In genomic region chr9:98150164-98150563, GRCh38 we compare ENCODE assay signal across 11 cellular contexts.
"Had no signal": no experiment of that assay in that cellular context is flagged by ENCODE, and none has a peak within 500 bp of the region (broad histone marks: within the 10 kb centered on the region; RNA-seq: fewer than 3 reads in every experiment).

No MANE protein-coding gene starts in this region.

- ATAC-seq: activated T-cell treated with anti-CD3 and anti-CD28 coated beads, Interleukin-2, amount 50 U/mL, for 4 hours; foreskin keratinocyte had no signal

- DNase-seq: activated CD4-positive, alpha-beta T cell treated with anti-CD3 and anti-CD28 coated beads, Interleukin-2, amount 50 U/mL, for 48 hours; activated gamma-delta T cell; activated naive CD8-positive, alpha-beta T cell treated with anti-CD3 and anti-CD28 coated beads, Interleukin-2, amount 10 ng/mL, durations not matched to agents 7 days and 5 days; activated T-cell treated with anti-CD3 and anti-CD28 coated beads, Interleukin-2, amount 50 U/mL, for 4 hours; aorta; foreskin keratinocyte; small intestine; T-helper 2 cell; thyroid gland had no signal

- H3K27ac ChIP-seq: breast epithelium, foreskin keratinocyte, right atrium auricular region, thyroid gland had no signal

- H3K36me3 ChIP-seq: breast epithelium, right atrium auricular region, thyroid gland had no signal

- H3K27me3 Mint-ChIP-seq: activated naive CD8-positive, alpha-beta T cell treated with anti-CD3 and anti-CD28 coated beads, Interleukin-2, amount 10 ng/mL, durations not matched to agents 7 days and 5 days had no signal

- H3K9me3 Mint-ChIP-seq: activated naive CD8-positive, alpha-beta T cell treated with anti-CD3 and anti-CD28 coated beads, Interleukin-2, amount 10 ng/mL, durations not matched to agents 7 days and 5 days; activated T-cell treated with anti-CD3 and anti-CD28 coated beads, Interleukin-2, amount 50 U/mL, for 4 hours had no signal

- H3K4me3 ChIP-seq: breast epithelium, right atrium auricular region, thyroid gland had no signal

- H3K27me3 ChIP-seq: breast epithelium, foreskin keratinocyte, right atrium auricular region, thyroid gland had no signal

- H3K36me3 Mint-ChIP-seq: activated naive CD8-positive, alpha-beta T cell treated with anti-CD3 and anti-CD28 coated beads, Interleukin-2, amount 10 ng/mL, durations not matched to agents 7 days and 5 days had no signal

- H3K27ac Mint-ChIP-seq: activated naive CD8-positive, alpha-beta T cell treated with anti-CD3 and anti-CD28 coated beads, Interleukin-2, amount 10 ng/mL, durations not matched to agents 7 days and 5 days had no signal

- H3K9me3 ChIP-seq: breast epithelium, right atrium auricular region, thyroid gland had no signal

- H3K4me3 Mint-ChIP-seq: activated naive CD8-positive, alpha-beta T cell treated with anti-CD3 and anti-CD28 coated beads, Interleukin-2, amount 10 ng/mL, durations not matched to agents 7 days and 5 days; activated T-cell treated with anti-CD3 and anti-CD28 coated beads, Interleukin-2, amount 50 U/mL, for 4 hours had no signal

- H3K4me1 ChIP-seq: right atrium auricular region had no signal
